Comparison of ENCODE assay signal across 24 cellular contexts in genomic region chr15:22850055-22850454, GRCh38. TPM values are rescaled to one million over a fixed set of nuclear protein-coding genes. Genes with fewer than 3 reads are reported as not detected.
DNase-seq lines count a peak whose midpoint lies in the region; ATAC-seq and TF ChIP-seq lines count a peak whose summit lies in the region.
"Had no signal": no experiment of that assay in that cellular context is flagged by ENCODE, and none has a peak within 500 bp of the region (broad histone marks: within the 10 kb centered on the region; RNA-seq: fewer than 3 reads in every experiment).

No MANE protein-coding gene starts in this region.

- peaks cover 84% of the 10 kb centered on the region for H3K36me3 ChIP-seq in endodermal cell (ENCODE audit: control insufficient read depth, insufficient read depth, low read length)
- no peaks in the 10 kb centered on the region for H3K36me3 ChIP-seq in smooth muscle cell (ENCODE audit: low read depth)
- H3K36me3 ChIP-seq: uterus had no signal

- H3F3A ChIP-seq in smooth muscle cell (ENCODE audit: low read depth), result no peaks in the 10 kb centered on the region

- POLR2A ChIA-PET in activated CD8-positive, alpha-beta T cell treated with anti-CD3 and anti-CD28 coated beads for 36 hours (lab: Charles Lee), result no interaction called here
- POLR2A ChIA-PET in activated CD8-positive, alpha-beta T cell treated with anti-CD3 and anti-CD28 coated beads, Interleukin-2, amount 10 ng/mL, durations not matched to agents 7 days and 5 days (lab: Charles Lee), result no interaction called here
- POLR2A ChIA-PET in activated B cell treated with CpG ODN at 0.5 μM for 24 hours (lab: Charles Lee), result interaction anchor here (1.2 to 2.4 kb wide), 2 partner anchors 11 to 13 kb away, joined by 4 to 11 read pairs; partner anchors contain the start of gene NIPA2

- H3K4me3 Mint-ChIP-seq in activated CD8-positive, alpha-beta T cell treated with anti-CD3 and anti-CD28 coated beads for 36 hours, result no peak overlapping the region
- H3K4me3 Mint-ChIP-seq in activated CD8-positive, alpha-beta T cell treated with anti-CD3 and anti-CD28 coated beads, Interleukin-2, amount 10 ng/mL, durations not matched to agents 7 days and 5 days, result no peak overlapping the region
- H3K4me3 Mint-ChIP-seq in activated B cell treated with CpG ODN at 0.5 μM for 24 hours, result no peak overlapping the region
- no peak overlapping the region for H3K4me3 Mint-ChIP-seq in endodermal cell
- H3K4me3 Mint-ChIP-seq: activated CD4-positive, alpha-beta T cell treated with anti-CD3 and anti-CD28 coated beads, Interleukin-2, amount 10 ng/mL, durations not matched to agents 24 days and 14 days; activated T-cell treated with anti-CD3 and anti-CD28 coated beads, Interleukin-2, amount 50 U/mL, for 4 hours had no signal

- no peaks in the 10 kb centered on the region for H3K27me3 Mint-ChIP-seq in activated CD8-positive, alpha-beta T cell treated with anti-CD3 and anti-CD28 coated beads for 36 hours
- H3K27me3 Mint-ChIP-seq in activated CD8-positive, alpha-beta T cell treated with anti-CD3 and anti-CD28 coated beads, Interleukin-2, amount 10 ng/mL, durations not matched to agents 7 days and 5 days (ENCODE audit: low read depth), result no peaks in the 10 kb centered on the region
- H3K27me3 Mint-ChIP-seq in activated B cell treated with CpG ODN at 0.5 μM for 24 hours (no peaks in the 10 kb centered on the region), endodermal cell (ENCODE audit: insufficient read depth) (no peaks in the 10 kb centered on the region)
- H3K27me3 Mint-ChIP-seq: activated CD4-positive, alpha-beta T cell treated with anti-CD3 and anti-CD28 coated beads, Interleukin-2, amount 10 ng/mL, durations not matched to agents 24 days and 14 days had no signal

- peak overlapping the region; percentile 21 for H3K4me2 ChIP-seq in smooth muscle cell

- ATAC-seq in activated CD8-positive, alpha-beta T cell treated with anti-CD3 and anti-CD28 coated beads for 36 hours, result peak; percentile 76
- no peak for ATAC-seq in activated CD8-positive, alpha-beta T cell treated with anti-CD3 and anti-CD28 coated beads, Interleukin-2, amount 10 ng/mL, durations not matched to agents 7 days and 5 days
- ATAC-seq in activated B cell treated with CpG ODN at 0.5 μM for 24 hours (ENCODE audit: low read depth), result no peak
- ATAC-seq: activated T-cell treated with anti-CD3 and anti-CD28 coated beads, Interleukin-2, amount 50 U/mL, for 4 hours; lower lobe of right lung; pancreas; Right ventricle myocardium inferior; sciatic nerve had no signal

- H3K4me1 Mint-ChIP-seq in activated CD8-positive, alpha-beta T cell treated with anti-CD3 and anti-CD28 coated beads for 36 hours (ENCODE audit: low read depth), result peaks cover 34% of the 10 kb centered on the region
- H3K4me1 Mint-ChIP-seq in activated CD8-positive, alpha-beta T cell treated with anti-CD3 and anti-CD28 coated beads, Interleukin-2, amount 10 ng/mL, durations not matched to agents 7 days and 5 days (ENCODE audit: low read depth), result peaks cover 16% of the 10 kb centered on the region
- H3K4me1 Mint-ChIP-seq in activated B cell treated with CpG ODN at 0.5 μM for 24 hours (peaks cover 42% of the 10 kb centered on the region), endodermal cell (peaks cover 6% of the 10 kb centered on the region)

- no peak for DNase-seq in activated CD8-positive, alpha-beta T cell treated with anti-CD3 and anti-CD28 coated beads for 36 hours
- DNase-seq in activated CD8-positive, alpha-beta T cell treated with anti-CD3 and anti-CD28 coated beads, Interleukin-2, amount 10 ng/mL, durations not matched to agents 7 days and 5 days, result no peak
- DNase-seq in activated B cell treated with CpG ODN at 0.5 μM for 24 hours, result no peak
- DNase-seq in endodermal cell, result no peak
- no peak for DNase-seq in smooth muscle cell (lab: John Stamatoyannopoulos, UW; ENCODE audit: unreplicated experiment)
- DNase-seq in iPS-NIHi11 (ENCODE audit: low spot score), result no peak
- no peak for DNase-seq in inferior parietal cortex (ENCODE audit: extremely low spot score)
- no peak for DNase-seq in NOMO-1 treated with dmso at 0.1 percent for 144 hours (lab: John Stamatoyannopoulos, UW; ENCODE audit: unreplicated experiment)
- DNase-seq: activated CD4-positive, alpha-beta T cell treated with anti-CD3 and anti-CD28 coated beads, Interleukin-2, amount 10 ng/mL, durations not matched to agents 24 days and 14 days; activated T-cell treated with anti-CD3 and anti-CD28 coated beads, Interleukin-2, amount 50 U/mL, for 4 hours; amniotic stem cell; effector memory CD4-positive, alpha-beta T cell; GOT3; Karpas-422; lower lobe of right lung; NCI-H1092 treated with DMSO at 0.1 percent for 48 hours; NCI-H2081 treated with DMSO at 0.1 percent for 48 hours; NCI-H524; pancreas; stimulated activated CD4-positive, alpha-beta T cell treated with anti-CD3 and anti-CD28 coated beads, Interleukin-2, amount 100 ng/mL, for 24 hours; uterus had no signal

- no peak overlapping the region for H3K4me3 ChIP-seq in endodermal cell (ENCODE audit: low read length)
- no peak overlapping the region for H3K4me3 ChIP-seq in smooth muscle cell
- H3K4me3 ChIP-seq: BLaER1 treated with 17β-estradiol and CSF1 and Interleukin-3, amounts not matched to agents 10 nM and 100 nM; lower lobe of right lung; pancreas; uterus had no signal

- H3K9me3 ChIP-seq in endodermal cell (ENCODE audit: control insufficient read depth, low read length), result no peaks in the 10 kb centered on the region
- no peaks in the 10 kb centered on the region for H3K9me3 ChIP-seq in smooth muscle cell (replicated peaks; ENCODE audit: low read depth)
- H3K9me3 ChIP-seq: BLaER1 treated with 17β-estradiol and CSF1 and Interleukin-3, amounts not matched to agents 10 nM and 100 nM; lower lobe of right lung; pancreas; uterus had no signal

- peaks cover 58% of the 10 kb centered on the region for H4K20me1 ChIP-seq in smooth muscle cell (ENCODE audit: low read depth)

- H3K27ac ChIP-seq in endodermal cell (ENCODE audit: low read depth, low read length) (no peak overlapping the region), smooth muscle cell (ENCODE audit: low read depth) (peak overlapping the region; percentile 71)
- H3K27ac ChIP-seq: BLaER1 treated with 17β-estradiol and CSF1 and Interleukin-3, amounts not matched to agents 10 nM and 100 nM; lower lobe of right lung; pancreas; uterus had no signal

- 89 to 99% methylated on average over 1 to 3 of the region's 3 CpGs for WGBS in endodermal cell (ENCODE audit: insufficient coverage in 1 of 2, insufficient read length in 1 of 2), 2 experiments
- 72% methylated on average over 3 of the region's 3 CpGs for WGBS in smooth muscle cell (ENCODE audit: low lambda C conversion rate)

- H3K27ac Mint-ChIP-seq in activated CD8-positive, alpha-beta T cell treated with anti-CD3 and anti-CD28 coated beads for 36 hours, result peak overlapping the region; percentile 43
- no peak overlapping the region for H3K27ac Mint-ChIP-seq in activated CD8-positive, alpha-beta T cell treated with anti-CD3 and anti-CD28 coated beads, Interleukin-2, amount 10 ng/mL, durations not matched to agents 7 days and 5 days
- peak overlapping the region; percentile 31 for H3K27ac Mint-ChIP-seq in activated B cell treated with CpG ODN at 0.5 μM for 24 hours
- peak overlapping the region; percentile 58 for H3K27ac Mint-ChIP-seq in endodermal cell

- no peaks in the 10 kb centered on the region for H3K27me3 ChIP-seq in endodermal cell (ENCODE audit: control insufficient read depth, insufficient read depth, low read length, poor library complexity, severe bottlenecking)
- H3K27me3 ChIP-seq in smooth muscle cell (ENCODE audit: low read depth), result no peaks in the 10 kb centered on the region
- H3K27me3 ChIP-seq: BLaER1 treated with 17β-estradiol and CSF1 and Interleukin-3, amounts not matched to agents 10 nM and 100 nM; pancreas; uterus had no signal

- no peaks in the 10 kb centered on the region for H3K9me3 Mint-ChIP-seq in activated CD8-positive, alpha-beta T cell treated with anti-CD3 and anti-CD28 coated beads for 36 hours
- no peaks in the 10 kb centered on the region for H3K9me3 Mint-ChIP-seq in activated CD8-positive, alpha-beta T cell treated with anti-CD3 and anti-CD28 coated beads, Interleukin-2, amount 10 ng/mL, durations not matched to agents 7 days and 5 days (ENCODE audit: insufficient read depth)
- H3K9me3 Mint-ChIP-seq in activated B cell treated with CpG ODN at 0.5 μM for 24 hours, result no peaks in the 10 kb centered on the region
- no peaks in the 10 kb centered on the region for H3K9me3 Mint-ChIP-seq in endodermal cell
- H3K9me3 Mint-ChIP-seq: activated CD4-positive, alpha-beta T cell treated with anti-CD3 and anti-CD28 coated beads, Interleukin-2, amount 10 ng/mL, durations not matched to agents 24 days and 14 days; activated T-cell treated with anti-CD3 and anti-CD28 coated beads, Interleukin-2, amount 50 U/mL, for 4 hours had no signal

- H3K4me1 ChIP-seq in endodermal cell (ENCODE audit: control insufficient read depth, insufficient read depth, low read length) (peaks cover 3% of the 10 kb centered on the region), smooth muscle cell (ENCODE audit: low read depth) (peaks cover 7% of the 10 kb centered on the region)
- H3K4me1 ChIP-seq: pancreas, uterus had no signal

- peaks cover 44% of the 10 kb centered on the region for H3K36me3 Mint-ChIP-seq in activated CD8-positive, alpha-beta T cell treated with anti-CD3 and anti-CD28 coated beads for 36 hours (ENCODE audit: low read depth)
- H3K36me3 Mint-ChIP-seq in activated CD8-positive, alpha-beta T cell treated with anti-CD3 and anti-CD28 coated beads, Interleukin-2, amount 10 ng/mL, durations not matched to agents 7 days and 5 days (ENCODE audit: low read depth), result peaks cover 49% of the 10 kb centered on the region
- H3K36me3 Mint-ChIP-seq in activated B cell treated with CpG ODN at 0.5 μM for 24 hours (ENCODE audit: low read depth) (peaks cover 80% of the 10 kb centered on the region), endodermal cell (ENCODE audit: low read depth) (peaks cover 61% of the 10 kb centered on the region)

- no peak overlapping the region for H3K9ac ChIP-seq in endodermal cell (ENCODE audit: extremely low read depth, low read length, poor library complexity, severe bottlenecking)
- H3K9ac ChIP-seq in smooth muscle cell (ENCODE audit: low read depth), result no peak overlapping the region
- H3K9ac ChIP-seq: BLaER1 treated with 17β-estradiol and CSF1 and Interleukin-3, amounts not matched to agents 10 nM and 100 nM had no signal

- H2AFZ ChIP-seq in smooth muscle cell (ENCODE audit: low read depth), result no peak overlapping the region

- TF ChIP-seq CTCF in activated CD8-positive, alpha-beta T cell treated with anti-CD3 and anti-CD28 coated beads for 36 hours (IDR thresholded peaks at IDR 0.05), result no peak
- TF ChIP-seq CTCF in activated B cell treated with CpG ODN at 0.5 μM for 24 hours (IDR thresholded peaks at IDR 0.05) (no peak), endodermal cell (conservative IDR thresholded peaks at IDR 0.05) (no peak), smooth muscle cell (IDR thresholded peaks at IDR 0.05; ENCODE audit: borderline replicate concordance, insufficient read depth, poor library complexity, severe bottlenecking) (no peak)

- intact Hi-C loops in activated CD8-positive, alpha-beta T cell treated with anti-CD3 and anti-CD28 coated beads for 36 hours (cut with micrococcal nuclease), result no loop called here
- intact Hi-C loops in activated B cell treated with CpG ODN at 0.5 μM for 24 hours (cut with micrococcal nuclease), result no loop called here

- H3K79me2 ChIP-seq in smooth muscle cell (ENCODE audit: low read depth), result peaks cover 67% of the 10 kb centered on the region

- CTCF ChIA-PET in activated CD8-positive, alpha-beta T cell treated with anti-CD3 and anti-CD28 coated beads for 36 hours (lab: Charles Lee), result no interaction called here
- CTCF ChIA-PET in activated CD8-positive, alpha-beta T cell treated with anti-CD3 and anti-CD28 coated beads, Interleukin-2, amount 10 ng/mL, durations not matched to agents 7 days and 5 days (lab: Charles Lee), result no interaction called here
- CTCF ChIA-PET in activated B cell treated with CpG ODN at 0.5 μM for 24 hours (lab: Charles Lee), result interaction anchor here (0.7 kb wide), 1 partner anchor 38 kb away, joined by 3 read pairs; no protein-coding TSS in a partner anchor

RNA-seq across cellular contexts. Expression of gene NIPA2, which starts 11.6 kb away (rescaled TPM):
- 10 to 100 TPM; 59.2 to 61.5 TPM for total RNA-seq in activated CD8-positive, alpha-beta T cell treated with anti-CD3 and anti-CD28 coated beads for 36 hours
- 10 to 100 TPM; 53.7 to 59.5 TPM for total RNA-seq in activated CD8-positive, alpha-beta T cell treated with anti-CD3 and anti-CD28 coated beads, Interleukin-2, amount 10 ng/mL, durations not matched to agents 7 days and 5 days
- 93.7 and 98.8 TPM in 2 replicates for total RNA-seq in activated B cell treated with CpG ODN at 0.5 μM for 24 hours
- total RNA-seq in endodermal cell, result 10 to 100 TPM; 57.0 to 58.3 TPM
- 48.5 TPM for polyA plus RNA-seq in endodermal cell (2013, experiment 1 of 2)
- 43.7 TPM for polyA plus RNA-seq in endodermal cell (2013, experiment 2 of 2)
- total RNA-seq in smooth muscle cell, result 70.5 and 85.9 TPM in 2 replicates
- polyA plus RNA-seq in smooth muscle cell, result 44.7 and 48.6 TPM in 2 replicates
